In the genomic region with DNA sequence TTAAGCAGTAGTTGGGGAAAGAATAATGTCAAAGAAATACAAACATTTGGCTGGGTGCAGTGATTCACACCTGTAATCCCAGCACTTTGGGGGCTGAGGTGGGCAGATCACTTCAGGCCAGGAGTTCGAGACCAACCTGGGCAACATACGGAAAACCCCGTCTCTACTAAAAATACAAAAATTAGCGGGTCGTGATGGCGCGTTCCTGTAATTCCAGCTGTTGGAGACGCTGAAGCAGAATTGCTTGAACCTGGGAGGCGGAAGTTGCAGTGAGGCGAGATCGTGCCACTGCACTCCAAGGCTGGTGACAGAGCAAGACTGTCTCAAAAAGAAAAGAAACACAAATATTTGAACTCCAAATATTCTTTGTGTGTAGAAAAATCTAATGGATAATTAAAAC, we compare ENCODE assay signal across 17 cellular contexts. TPM values are rescaled to one million over a fixed set of nuclear protein-coding genes. Genes with fewer than 3 reads are reported as not detected.
A peak's percentile ranks its signal among the peaks of the same experiment; 100 is the strongest.
DNase-seq lines count a peak whose midpoint lies in the region; ATAC-seq, FAIRE-seq and TF ChIP-seq lines count a peak whose summit lies in the region.
"Had no signal": no experiment of that assay in that cellular context is flagged by ENCODE, and none has a peak within 500 bp of the region (broad histone marks: within the 10 kb centered on the region; RNA-seq: fewer than 3 reads in every experiment).

No MANE protein-coding gene starts in this region.

- WGBS in A549 (ENCODE audit: missing lambda C conversion rate): 74% methylated on average over 11 of the region's 11 CpGs
- 91% methylated on average over 8 of the region's 11 CpGs for WGBS in mesenchymal stem cell

- peaks cover 100% of the 10 kb centered on the region for H3K79me2 ChIP-seq in DOHH2 (ENCODE audit: control insufficient read depth, low read length)

- H3K4me2 ChIP-seq in A549 (peak overlapping the region; percentile 12; the same call in 1 of the 3 replicates), DOHH2 (ENCODE audit: low read length) (peak overlapping the region; percentile 80), mesenchymal stem cell (ENCODE audit: low read length, poor library complexity, severe bottlenecking) (no peak overlapping the region)

- no peak for TF ChIP-seq RAD21 in A549 (conservative IDR thresholded peaks at IDR 0.05 in 1 of 2, IDR thresholded peaks at IDR 0.05 in 1 of 2)

- no peak overlapping the region for H2BK12ac ChIP-seq in mesenchymal stem cell (ENCODE audit: low read length in 2 of 2)

- H4K91ac ChIP-seq in mesenchymal stem cell (ENCODE audit: low read length): no peak overlapping the region

- H3K9ac ChIP-seq in mesenchymal stem cell (ENCODE audit: low read length): peak overlapping the region; percentile 34

- DNase-seq in A549 (ENCODE audit: low read depth in 1 of 2, low spot score in 1 of 2): no peak
- DNase-seq in activated T-helper 1 cell treated with anti-CD3 and anti-CD28 coated beads, Interleukin-12 subunit alpha, Interleukin-12 subunit beta, Interleukin-2, Interleukin-4 antibody, amounts not matched to agents 30 ng/mL and 10 ng/mL and 1 ng/mL, durations not matched to agents 14 hours and 24 hours and 36 hours (ENCODE audit: low spot score): no peak
- no peak for DNase-seq in mesenchymal stem cell
- DNase-seq in NCI-H1436 (lab: John Stamatoyannopoulos, UW): no peak
- DNase-seq in DMS153 (lab: John Stamatoyannopoulos, UW): no peak
- DNase-seq in ecto neural progenitor cell (ENCODE audit: low spot score): no peak
- DNase-seq: C1 segment of cervical spinal cord; NCI-H1694; stimulated activated CD4-positive, alpha-beta T cell treated with anti-CD3 and anti-CD28 coated beads, Interleukin-2, amount 100 ng/mL, for 48 hours; stimulated activated naive CD4-positive, alpha-beta T cell treated with Interleukin-2 at 50 U/mL for 16 hours had no signal

- H3K4ac ChIP-seq in mesenchymal stem cell (ENCODE audit: low read depth in 1 of 2, low read length in 2 of 2): no peak overlapping the region

- peak overlapping the region in 1 of 2 experiments; percentile 14 for H3K23ac ChIP-seq in mesenchymal stem cell (ENCODE audit: low read length in 2 of 2)

- H4K20me1 ChIP-seq in DOHH2 (ENCODE audit: control insufficient read depth, insufficient read depth, low read depth, low read length): peaks cover 57% of the 10 kb centered on the region

- H2BK5ac ChIP-seq in mesenchymal stem cell (ENCODE audit: low read depth, low read length, poor library complexity, severe bottlenecking): no peak overlapping the region

- H2AFZ ChIP-seq in mesenchymal stem cell (ENCODE audit: low read depth, low read length): no peak overlapping the region

- no peaks in the 10 kb centered on the region for H3F3A ChIP-seq in DOHH2 (ENCODE audit: control insufficient read depth, insufficient read depth)

- H2AK5ac ChIP-seq in mesenchymal stem cell (ENCODE audit: low read length, severe bottlenecking): no peak overlapping the region

- POLR2A ChIA-PET in A549 (lab: Yijun Ruan, JAX): no interaction called here

- no peak for TF ChIP-seq CTCF in A549 (IDR thresholded peaks at IDR 0.05)
- TF ChIP-seq CTCF in DOHH2 (IDR thresholded peaks at IDR 0.05; ENCODE audit: low read depth, low read length, poor library complexity, severe bottlenecking): no peak

- no peaks in the 10 kb centered on the region for H3K27me3 Mint-ChIP-seq in activated T-helper 1 cell treated with anti-CD3 and anti-CD28 coated beads, Interleukin-12 subunit alpha, Interleukin-12 subunit beta, Interleukin-2, Interleukin-4 antibody, amounts not matched to agents 30 ng/mL and 10 ng/mL and 1 ng/mL, durations not matched to agents 14 hours and 24 hours and 36 hours (ENCODE audit: insufficient read depth)

- H3K9me3 ChIP-seq in A549: no peaks in the 10 kb centered on the region
- no peaks in the 10 kb centered on the region for H3K9me3 ChIP-seq in DOHH2 (ENCODE audit: control insufficient read depth, insufficient read depth, low read length)
- no peaks in the 10 kb centered on the region for H3K9me3 ChIP-seq in mesenchymal stem cell (ENCODE audit: control insufficient read depth, low read length)

- H3K27ac ChIP-seq in A549 (no peak overlapping the region), DOHH2 (ENCODE audit: low read depth, low read length) (no peak overlapping the region), mesenchymal stem cell (ENCODE audit: low read length, poor library complexity, severe bottlenecking) (no peak overlapping the region)

- peak overlapping the region; percentile 37 for H3K27ac Mint-ChIP-seq in activated T-helper 1 cell treated with anti-CD3 and anti-CD28 coated beads, Interleukin-12 subunit alpha, Interleukin-12 subunit beta, Interleukin-2, Interleukin-4 antibody, amounts not matched to agents 30 ng/mL and 10 ng/mL and 1 ng/mL, durations not matched to agents 14 hours and 24 hours and 36 hours

- no peaks in the 10 kb centered on the region for H3K9me2 ChIP-seq in DOHH2 (replicated peaks; ENCODE audit: control insufficient read depth, low read length)

- peak overlapping the region; percentile 31 for H3K4me3 Mint-ChIP-seq in activated T-helper 1 cell treated with anti-CD3 and anti-CD28 coated beads, Interleukin-12 subunit alpha, Interleukin-12 subunit beta, Interleukin-2, Interleukin-4 antibody, amounts not matched to agents 30 ng/mL and 10 ng/mL and 1 ng/mL, durations not matched to agents 14 hours and 24 hours and 36 hours

- intact Hi-C loops in activated T-helper 1 cell treated with anti-CD3 and anti-CD28 coated beads, Interleukin-12 subunit alpha, Interleukin-12 subunit beta, Interleukin-2, Interleukin-4 antibody, amounts not matched to agents 30 ng/mL and 10 ng/mL and 1 ng/mL, durations not matched to agents 14 hours and 24 hours and 36 hours (cut with micrococcal nuclease): loop anchor here (10.0 kb wide), 2 partner anchors 1347 to 1543 kb away; a partner anchor contains a TSS

- H3K4me1 Mint-ChIP-seq in activated T-helper 1 cell treated with anti-CD3 and anti-CD28 coated beads, Interleukin-12 subunit alpha, Interleukin-12 subunit beta, Interleukin-2, Interleukin-4 antibody, amounts not matched to agents 30 ng/mL and 10 ng/mL and 1 ng/mL, durations not matched to agents 14 hours and 24 hours and 36 hours (ENCODE audit: low read depth): peaks cover 64% of the 10 kb centered on the region

- H3K79me1 ChIP-seq in mesenchymal stem cell (replicated peaks; ENCODE audit: low read length, poor library complexity, severe bottlenecking): peaks cover under 1% of the 10 kb centered on the region

- no peak overlapping the region for H3K14ac ChIP-seq in mesenchymal stem cell (ENCODE audit: low read length in 2 of 2)

- ATAC-seq in A549 (no peak), HG02938 (IDR thresholded peaks at IDR 0.05; ENCODE audit: unreplicated experiment) (no peak)
- ATAC-seq: HCT116 had no signal

- peaks cover 68% of the 10 kb centered on the region for H3K4me1 ChIP-seq in A549
- H3K4me1 ChIP-seq in DOHH2 (ENCODE audit: control insufficient read depth, low read length): peaks cover 80% of the 10 kb centered on the region
- peaks cover 20% of the 10 kb centered on the region for H3K4me1 ChIP-seq in mesenchymal stem cell (ENCODE audit: control insufficient read depth, insufficient read depth, low read depth, low read length)

- no peak for TF ChIP-seq EP300 in A549 (IDR thresholded peaks at IDR 0.05)

- H2BK120ac ChIP-seq in mesenchymal stem cell (ENCODE audit: low read depth, low read length): no peak overlapping the region

- H3K36me3 Mint-ChIP-seq in activated T-helper 1 cell treated with anti-CD3 and anti-CD28 coated beads, Interleukin-12 subunit alpha, Interleukin-12 subunit beta, Interleukin-2, Interleukin-4 antibody, amounts not matched to agents 30 ng/mL and 10 ng/mL and 1 ng/mL, durations not matched to agents 14 hours and 24 hours and 36 hours (ENCODE audit: low read depth): peaks cover 26% of the 10 kb centered on the region

- FAIRE-seq in A549 (lab: Jason Lieb, UNC): no peak
- FAIRE-seq: G401.6, GM18507, HTR-8/SVneo had no signal

- H2BK15ac ChIP-seq in mesenchymal stem cell (ENCODE audit: low read depth, poor library complexity, severe bottlenecking): no peak overlapping the region

- H3K4me3 ChIP-seq in A549 (no peak overlapping the region), DOHH2 (ENCODE audit: low read length) (0 out of 2 replicates have a peak overlapping the region, but pooled peaks have one; percentile 6), mesenchymal stem cell (ENCODE audit: insufficient read depth in 1 of 2, low read depth in 1 of 2, low read length in 2 of 2) (no peak overlapping the region)
- H3K4me3 ChIP-seq: lung had no signal

- no peak for TF ChIP-seq POLR2A in A549 (IDR thresholded peaks at IDR 0.05; ENCODE audit: low read length)

- H4K8ac ChIP-seq in mesenchymal stem cell (ENCODE audit: low read length): no peak overlapping the region

- H3K18ac ChIP-seq in mesenchymal stem cell (ENCODE audit: low read depth in 1 of 2, low read length in 2 of 2): no peak overlapping the region

- CTCF ChIA-PET in A549 (lab: Yijun Ruan, JAX): no interaction called here

- H3K9me3 Mint-ChIP-seq in activated T-helper 1 cell treated with anti-CD3 and anti-CD28 coated beads, Interleukin-12 subunit alpha, Interleukin-12 subunit beta, Interleukin-2, Interleukin-4 antibody, amounts not matched to agents 30 ng/mL and 10 ng/mL and 1 ng/mL, durations not matched to agents 14 hours and 24 hours and 36 hours: no peaks in the 10 kb centered on the region

- no peaks in the 10 kb centered on the region for H3K27me3 ChIP-seq in DOHH2 (ENCODE audit: control insufficient read depth, low read length)
- no peaks in the 10 kb centered on the region for H3K27me3 ChIP-seq in mesenchymal stem cell (ENCODE audit: control insufficient read depth in 1 of 2, insufficient read depth in 1 of 2, low read length in 2 of 2)

- H3K36me3 ChIP-seq in DOHH2 (ENCODE audit: control insufficient read depth, low read length): peaks cover 78% of the 10 kb centered on the region
- H3K36me3 ChIP-seq in mesenchymal stem cell (ENCODE audit: control insufficient read depth in 1 of 2, insufficient read depth in 2 of 2, low read depth in 1 of 2, low read length in 2 of 2): peaks cover 0 to 8% of the 10 kb centered on the region in 2 experiments

RNA-seq across cellular contexts. Expression of a gene that starts 4.7 kb away (rescaled TPM):
- 157 and 178 TPM in 2 replicates for polyA plus RNA-seq in A549 (2011; rRNA removed)
- 30.2 and 39.2 TPM in 2 replicates for polyA plus RNA-seq in A549 (2012; cell fraction: cytosol; rRNA removed)
- polyA plus RNA-seq in A549 (2012; cell fraction: nucleus; rRNA removed): 40.1 and 59.7 TPM in 2 replicates
- 181 to 189 TPM (median 187 TPM) in 3 replicates for polyA plus RNA-seq in A549 (2017; fragmentation: RNase III; extraction: RNeasy Plus Mini Kit Qiagen cat#74134 plus additional on column Dnase treatment)
- polyA minus RNA-seq in A549 (2011; rRNA and poly(A)+ RNA removed): 175 and 206 TPM in 2 replicates
- total RNA-seq in activated T-helper 1 cell treated with anti-CD3 and anti-CD28 coated beads, Interleukin-12 subunit alpha, Interleukin-12 subunit beta, Interleukin-2, Interleukin-4 antibody, amounts not matched to agents 30 ng/mL and 10 ng/mL and 1 ng/mL, durations not matched to agents 14 hours and 24 hours and 36 hours: 232 and 258 TPM in 2 replicates
- 104 TPM for polyA plus RNA-seq in mesenchymal stem cell (2013, experiment 1 of 2)
- 105 TPM for polyA plus RNA-seq in mesenchymal stem cell (2013, experiment 2 of 2)

RNA-seq across cellular contexts. Expression of a gene that starts 43.4 kb away (rescaled TPM):
- 91.4 and 128 TPM in 2 replicates for polyA plus RNA-seq in A549 (2011; rRNA removed)
- polyA plus RNA-seq in A549 (2012; cell fraction: cytosol; rRNA removed): 47.4 and 63.5 TPM in 2 replicates
- polyA plus RNA-seq in A549 (2012; cell fraction: nucleus; rRNA removed): 14.1 and 18.3 TPM in 2 replicates
- 95.3 to 109 TPM (median 98.2 TPM) in 3 replicates for polyA plus RNA-seq in A549 (2017; fragmentation: RNase III; extraction: RNeasy Plus Mini Kit Qiagen cat#74134 plus additional on column Dnase treatment)
- polyA minus RNA-seq in A549 (2011; rRNA and poly(A)+ RNA removed): 21.7 and 22.6 TPM in 2 replicates
- total RNA-seq in activated T-helper 1 cell treated with anti-CD3 and anti-CD28 coated beads, Interleukin-12 subunit alpha, Interleukin-12 subunit beta, Interleukin-2, Interleukin-4 antibody, amounts not matched to agents 30 ng/mL and 10 ng/mL and 1 ng/mL, durations not matched to agents 14 hours and 24 hours and 36 hours: 88.4 and 97.3 TPM in 2 replicates
- 70.9 TPM for polyA plus RNA-seq in mesenchymal stem cell (2013, experiment 1 of 2)
- polyA plus RNA-seq in mesenchymal stem cell (2013, experiment 2 of 2): 73.8 TPM
